8 cellular contexts compared by ENCODE assay signal in the genomic region with DNA sequence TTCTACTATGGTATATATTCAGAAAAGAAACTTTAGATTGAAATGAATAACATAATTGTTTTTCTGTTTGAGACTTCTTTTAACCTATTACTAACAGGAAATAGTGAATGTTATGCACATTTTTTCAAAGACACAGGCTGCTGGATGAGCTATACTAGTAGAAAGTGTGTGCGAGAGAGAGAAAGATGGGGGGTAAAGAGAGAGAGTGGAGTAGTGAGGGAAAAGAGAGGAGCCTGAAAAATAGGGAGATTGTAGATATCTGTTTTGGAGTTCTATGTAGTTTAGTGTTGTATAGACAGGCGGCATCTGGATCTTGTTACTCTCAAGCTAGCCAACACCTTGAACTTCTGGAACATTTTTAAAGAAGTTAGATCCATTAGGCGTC. TPM values are rescaled to one million over a fixed set of nuclear protein-coding genes. Genes with fewer than 3 reads are reported as not detected.
DNase-seq lines count a peak whose midpoint lies in the region; ATAC-seq and TF ChIP-seq lines count a peak whose summit lies in the region.

No MANE protein-coding gene starts in this region.

- H3K4me3 ChIP-seq in BLaER1: peak overlapping the region; percentile 71; the same call in 1 of the 2 replicates
- peak overlapping the region; percentile 51 for H3K4me3 ChIP-seq in HUES64 (ENCODE audit: low read length)
- peak overlapping the region; percentile 85 for H3K4me3 ChIP-seq in coronary artery
- no peak overlapping the region for H3K4me3 ChIP-seq in neural progenitor cell

- peaks cover 70% of the 10 kb centered on the region for H3K4me1 Mint-ChIP-seq in neural progenitor cell

- peaks cover 2% of the 10 kb centered on the region for H3K27me3 Mint-ChIP-seq in neural progenitor cell (ENCODE audit: insufficient read depth, low read depth)

- H3K36me3 ChIP-seq in BLaER1: no peaks in the 10 kb centered on the region
- H3K36me3 ChIP-seq in HUES64 (ENCODE audit: insufficient read depth, low read length): no peaks in the 10 kb centered on the region
- no peaks in the 10 kb centered on the region for H3K36me3 ChIP-seq in neural progenitor cell

- H3K9me3 Mint-ChIP-seq in neural progenitor cell: no peaks in the 10 kb centered on the region

- H3K79me2 ChIP-seq in neural progenitor cell (ENCODE audit: low read depth): no peaks in the 10 kb centered on the region

- H3K4me2 ChIP-seq in BLaER1 (peak overlapping the region; percentile 95), neural progenitor cell (peak overlapping the region; percentile 82)

- TF ChIP-seq CTCF in coronary artery (IDR thresholded peaks at IDR 0.05): no peak
- no peak for TF ChIP-seq CTCF in neural progenitor cell (IDR thresholded peaks at IDR 0.05)

- H2AFZ ChIP-seq in neural progenitor cell (replicated peaks): no peak overlapping the region

- no peaks in the 10 kb centered on the region for H4K20me1 ChIP-seq in BLaER1
- H4K20me1 ChIP-seq in neural progenitor cell (ENCODE audit: low read depth): no peaks in the 10 kb centered on the region

- no peak overlapping the region for H3K27ac ChIP-seq in BLaER1
- no peak overlapping the region for H3K27ac ChIP-seq in HUES64 (ENCODE audit: low read depth, low read length)
- H3K27ac ChIP-seq in coronary artery: peak overlapping the region; percentile 54 to 86
- no peak overlapping the region for H3K27ac ChIP-seq in neural progenitor cell

- H3K36me3 Mint-ChIP-seq in neural progenitor cell: no peaks in the 10 kb centered on the region

- WGBS in HUES64: 82% methylated on average over 3 of the region's 3 CpGs

- H3K4me3 Mint-ChIP-seq in neural progenitor cell: peak overlapping the region; percentile 86

- peak overlapping the region; percentile 71 for H3K27ac Mint-ChIP-seq in neural progenitor cell

- H3K9me3 ChIP-seq in BLaER1 (no peaks in the 10 kb centered on the region), HUES64 (ENCODE audit: insufficient read depth, low read depth, low read length) (no peaks in the 10 kb centered on the region), neural progenitor cell (ENCODE audit: low read depth) (no peaks in the 10 kb centered on the region)

- peaks cover 22% of the 10 kb centered on the region for H3F3A ChIP-seq in neural progenitor cell (ENCODE audit: low read depth)

- H3K27me3 ChIP-seq in BLaER1 (no peaks in the 10 kb centered on the region), HUES64 (ENCODE audit: insufficient read depth, low read length) (no peaks in the 10 kb centered on the region), neural progenitor cell (no peaks in the 10 kb centered on the region)

- H3K4me1 ChIP-seq in BLaER1: peaks cover 48% of the 10 kb centered on the region
- H3K4me1 ChIP-seq in HUES64 (ENCODE audit: insufficient read depth, low read length): peaks cover 74% of the 10 kb centered on the region
- H3K4me1 ChIP-seq in neural progenitor cell: peaks cover 27% of the 10 kb centered on the region

- DNase-seq in coronary artery (ENCODE audit: low spot score) (no peak), neural progenitor cell (ENCODE audit: low spot score) (no peak), NCI-H146 treated with DMSO at 0.1 percent for 48 hours (lab: John Stamatoyannopoulos, UW; ENCODE audit: unreplicated experiment) (no peak)
- no peak for DNase-seq in activated naive CD4-positive, alpha-beta T cell (lab: John Stamatoyannopoulos, UW)

- no peak for ATAC-seq in GM21786 (IDR thresholded peaks at IDR 0.05; ENCODE audit: unreplicated experiment)
- ATAC-seq in HG03460 (IDR thresholded peaks at IDR 0.05; ENCODE audit: unreplicated experiment): no peak

- H3K9ac ChIP-seq in BLaER1 (no peak overlapping the region), HUES64 (ENCODE audit: low read depth, low read length) (no peak overlapping the region), neural progenitor cell (no peak overlapping the region)

RNA-seq across cellular contexts. Expression of gene RBMS3, which starts 2.4 kb away (rescaled TPM):
- polyA plus RNA-seq in HUES64 (2013, experiment 1 of 2): 2.4 TPM
- polyA plus RNA-seq in HUES64 (2013, experiment 2 of 2): 4.8 TPM
- total RNA-seq in neural progenitor cell (ENCODE audit: low replicate concordance): 0.47 and 0.65 TPM in 2 replicates

Comparison
In these comparisons a context has a peak if more than half of its experiments do, and no peak if none do; other contexts are left out.
1. H3K27ac ChIP-seq: peak in coronary artery (2 of 2); none in BLaER1 (single experiment), HUES64 (single experiment) and neural progenitor cell (single experiment).